Comparison of ENCODE assay signal across 11 cellular contexts in the genomic region with DNA sequence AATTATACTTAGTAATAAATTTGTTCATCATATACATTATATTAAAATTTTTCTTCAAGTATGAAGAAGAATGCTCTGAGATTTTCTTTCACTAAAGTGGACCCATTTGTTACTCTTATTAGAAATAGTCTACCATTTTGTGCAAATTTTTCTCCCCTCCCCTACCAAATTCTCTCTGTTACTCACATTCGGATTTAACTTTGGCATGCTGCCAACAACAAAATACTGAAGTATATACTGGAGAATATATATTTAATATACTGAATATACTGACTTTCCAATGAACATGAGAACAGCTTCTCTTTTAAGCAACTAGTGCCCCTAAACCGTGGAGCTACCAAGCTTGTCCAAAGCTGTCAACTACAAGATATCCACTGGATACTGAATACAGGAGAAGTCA.
"Had no signal": no experiment of that assay in that cellular context is flagged by ENCODE, and none has a peak within 500 bp of the region (broad histone marks: within the 10 kb centered on the region; RNA-seq: fewer than 3 reads in every experiment).

No MANE protein-coding gene starts in this region.

- H3K9me3 ChIP-seq: left ventricle myocardium inferior, lower lobe of right lung, psoas muscle, sigmoid colon, stomach had no signal

- DNase-seq: effector memory CD4-positive, alpha-beta T cell; immature natural killer cell; left ventricle myocardium inferior; lower lobe of right lung had no signal

- H3K27ac ChIP-seq: foreskin keratinocyte, left ventricle myocardium inferior, lower lobe of right lung, psoas muscle, sigmoid colon, skin epidermis, stomach had no signal

- H3K4me1 ChIP-seq: foreskin keratinocyte, left ventricle myocardium inferior, lower lobe of right lung, psoas muscle, sigmoid colon had no signal

- H3K36me3 ChIP-seq: left ventricle myocardium inferior, lower lobe of right lung, sigmoid colon had no signal

- H3K27me3 ChIP-seq: foreskin keratinocyte, sigmoid colon, stomach had no signal

- ATAC-seq: esophagus mucosa; lower lobe of right lung; natural killer cell treated with Interleukin-12 subunit alpha and Interleukin-12 subunit beta and Interleukin-15 and Interleukin-18, amount 100 ng/mL, for 72 hours had no signal

- H3K4me3 ChIP-seq: left ventricle myocardium inferior, lower lobe of right lung, psoas muscle, sigmoid colon, skin epidermis, stomach had no signal
